ENCODE assay signal across 8 cellular contexts in genomic region chr7:786472-787255, GRCh38. TPM values are rescaled to one million over a fixed set of nuclear protein-coding genes. Genes with fewer than 3 reads are reported as not detected.
A peak's percentile ranks its signal among the peaks of the same experiment; 100 is the strongest.
DNase-seq lines count a peak whose midpoint lies in the region; ATAC-seq and TF ChIP-seq lines count a peak whose summit lies in the region.

No MANE protein-coding gene starts in this region.

- TF ChIP-seq CTCF in hepatocyte (IDR thresholded peaks at IDR 0.05; ENCODE audit: poor library complexity): peak; percentile 85

- no peaks in the 10 kb centered on the region for H4K20me1 ChIP-seq in hepatocyte (ENCODE audit: insufficient read depth, poor library complexity, severe bottlenecking)

- no peaks in the 10 kb centered on the region for H3K9me2 ChIP-seq in hepatocyte (replicated peaks; ENCODE audit: insufficient read depth)

- H3K27ac ChIP-seq in hepatocyte: no peak overlapping the region

- WGBS in hepatocyte (ENCODE audit: low lambda C conversion rate, missing lambda C conversion rate): 49% methylated on average over 5 of the region's 11 CpGs

- no peaks in the 10 kb centered on the region for H3K9me3 ChIP-seq in hepatocyte (ENCODE audit: low read depth)

- no peaks in the 10 kb centered on the region for H3K36me3 ChIP-seq in hepatocyte (replicated peaks; ENCODE audit: insufficient read depth, low read depth)

- DNase-seq in D341Med (ENCODE audit: low spot score): peak; percentile 89
- DNase-seq in HuH-7.5 (ENCODE audit: low spot score): peak; percentile 96
- DNase-seq in T-helper 1 cell: peak; percentile 38 to 70 (median 50)
- peak; percentile 15 for DNase-seq in amniotic stem cell (lab: John Stamatoyannopoulos, UW)
- peak; percentile 82 for DNase-seq in hepatocyte (ENCODE audit: low spot score)
- DNase-seq in stimulated activated CD4-positive, alpha-beta T cell treated with anti-CD3 and anti-CD28 coated beads, Interleukin-15, amount 100 ng/mL, for 24 hours: peak; percentile 79

- no peak overlapping the region for H3K4me2 ChIP-seq in hepatocyte

- no peaks in the 10 kb centered on the region for H3K4me1 ChIP-seq in hepatocyte (ENCODE audit: insufficient read depth)

- no peaks in the 10 kb centered on the region for H3K79me2 ChIP-seq in hepatocyte

- H3K27me3 ChIP-seq in hepatocyte: no peaks in the 10 kb centered on the region

- H2AFZ ChIP-seq in hepatocyte: no peak overlapping the region

- H3K4me3 ChIP-seq in hepatocyte: no peak overlapping the region

- ATAC-seq in HG03045 (IDR thresholded peaks at IDR 0.05; ENCODE audit: unreplicated experiment) (no peak), GM18511 (IDR thresholded peaks at IDR 0.05; ENCODE audit: unreplicated experiment) (no peak)

RNA-seq across cellular contexts. Expression of gene SUN1, which starts 45.6 kb away (rescaled TPM):
- 101 and 109 TPM in 2 replicates for total RNA-seq in hepatocyte
- 72.3 and 75.0 TPM in 2 replicates for polyA plus RNA-seq in hepatocyte

RNA-seq across cellular contexts. Expression of gene PRKAR1B, which starts 59.6 kb away (rescaled TPM):
- 16.6 and 23.4 TPM in 2 replicates for total RNA-seq in hepatocyte
- 27.4 and 28.7 TPM in 2 replicates for polyA plus RNA-seq in hepatocyte

Comparison
In these comparisons a context has a peak if more than half of its experiments do, and no peak if none do; other contexts are left out.
1. DNase-seq: peak in every context shown above with its lines; median percentile 96 in HuH-7.5; 89 in D341Med; 82 in hepatocyte; 79 in stimulated activated CD4-positive, alpha-beta T cell treated with anti-CD3 and anti-CD28 coated beads, Interleukin-15, amount 100 ng/mL, for 24 hours; 50 in T-helper 1 cell; 15 in amniotic stem cell.